ENCODE assay signal across 9 cellular contexts in the genomic region with DNA sequence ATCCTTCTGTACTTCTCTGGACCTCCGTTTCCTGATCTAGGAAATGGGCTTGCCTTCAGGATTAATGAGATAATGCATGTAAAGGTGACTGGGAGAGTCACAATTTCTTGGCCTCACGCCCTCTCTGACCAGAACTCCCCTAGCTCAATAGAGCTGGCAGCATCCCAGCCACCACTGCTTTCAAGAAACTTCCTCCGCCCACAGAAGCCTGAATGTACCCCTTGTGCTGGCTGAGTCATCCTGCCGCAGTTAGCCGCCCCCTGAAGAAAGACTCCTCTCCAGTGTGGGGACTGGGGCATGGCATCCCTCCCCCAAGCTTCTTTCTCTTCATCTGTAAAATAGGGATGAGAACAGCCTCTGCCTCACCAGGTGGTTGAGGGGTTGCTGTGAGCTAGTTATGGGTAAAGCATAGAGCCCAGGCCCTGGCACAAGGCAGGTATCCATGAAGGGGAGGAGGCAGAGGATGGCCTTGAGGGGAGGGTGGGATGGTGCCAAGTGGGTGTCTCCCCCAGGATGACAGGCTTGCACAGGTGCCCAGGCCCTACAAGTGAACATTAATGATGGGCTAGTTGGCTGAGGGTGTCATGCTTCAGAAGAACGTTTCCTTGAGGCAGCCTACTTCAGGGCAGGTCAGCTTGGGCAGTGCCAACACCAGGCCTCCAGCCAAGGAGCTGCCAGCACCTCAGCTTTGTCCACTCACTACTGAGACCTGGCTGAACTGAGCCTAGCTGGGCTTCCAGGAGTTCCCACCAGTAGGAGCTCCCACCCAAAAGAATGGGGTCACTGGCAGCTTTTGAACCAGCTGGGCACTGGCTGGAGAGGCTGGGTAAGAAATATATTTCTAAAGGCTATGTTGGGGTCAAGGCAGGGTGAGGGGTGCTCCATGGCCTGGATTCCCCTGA.
DNase-seq lines count a peak whose midpoint lies in the region; ATAC-seq and TF ChIP-seq lines count a peak whose summit lies in the region.
"Had no signal": no experiment of that assay in that cellular context is flagged by ENCODE, and none has a peak within 500 bp of the region (broad histone marks: within the 10 kb centered on the region; RNA-seq: fewer than 3 reads in every experiment).

No MANE protein-coding gene starts in this region.

- TF ChIP-seq CTCF in fibroblast of mammary gland (conservative IDR thresholded peaks at IDR 0.05; ENCODE audit: control insufficient read depth, insufficient read depth, low read depth, low read length) (no peak), retinal pigment epithelial cell (conservative IDR thresholded peaks at IDR 0.05; ENCODE audit: low read depth, low read length) (no peak)

- ATAC-seq in HG02885 (IDR thresholded peaks at IDR 0.05; ENCODE audit: poor library complexity, unreplicated experiment): peak; percentile 58
- no peak for ATAC-seq in HG03280 (IDR thresholded peaks at IDR 0.05; ENCODE audit: unreplicated experiment)
- ATAC-seq in GM18873 (IDR thresholded peaks at IDR 0.05; ENCODE audit: low FRiP score, unreplicated experiment): no peak

- no peak overlapping the region for H3K4me3 ChIP-seq in fibroblast of mammary gland (ENCODE audit: control insufficient read depth, low read depth, low read length)
- no peak overlapping the region for H3K4me3 ChIP-seq in retinal pigment epithelial cell (ENCODE audit: low read length)
- H3K4me3 ChIP-seq: lung had no signal

- DNase-seq in EL (peak; percentile 95), fibroblast of mammary gland (ENCODE audit: low read depth) (peak; percentile 98), retinal pigment epithelial cell (ENCODE audit: low read depth) (peak; percentile 91), middle frontal gyrus (ENCODE audit: extremely low spot score, low spot score) (no peak)
- DNase-seq in activated CD8-positive, alpha-beta memory T cell treated with anti-CD3 and anti-CD28 coated beads for 4 hours (ENCODE audit: low read depth in 2 of 2): peak; percentile 25 to 49
